Comparison of ENCODE assay signal across 20 cellular contexts in genomic region chr2:31606511-31606910, GRCh38. TPM values are rescaled to one million over a fixed set of nuclear protein-coding genes. Genes with fewer than 3 reads are reported as not detected.
DNase-seq lines count a peak whose midpoint lies in the region; ATAC-seq, FAIRE-seq and TF ChIP-seq lines count a peak whose summit lies in the region.
"Had no signal": no experiment of that assay in that cellular context is flagged by ENCODE, and none has a peak within 500 bp of the region (broad histone marks: within the 10 kb centered on the region; RNA-seq: fewer than 3 reads in every experiment).

No MANE protein-coding gene starts in this region.

- CTCF ChIA-PET in mammary epithelial cell (lab: Charles Lee; ENCODE audit: low non-redundant PET): no interaction called here

- no peaks in the 10 kb centered on the region for H3K4me1 ChIP-seq in mammary epithelial cell (ENCODE audit: insufficient read depth, low read length)
- no peaks in the 10 kb centered on the region for H3K4me1 ChIP-seq in foreskin keratinocyte
- no peaks in the 10 kb centered on the region for H3K4me1 ChIP-seq in pancreas
- H3K4me1 ChIP-seq: BLaER1 treated with 17β-estradiol and CSF1 and Interleukin-3, amounts not matched to agents 10 nM and 100 nM had no signal

- no peaks in the 10 kb centered on the region for H3K36me3 ChIP-seq in MG63
- no peaks in the 10 kb centered on the region for H3K36me3 ChIP-seq in mammary epithelial cell (ENCODE audit: insufficient read depth, low read length)
- H3K36me3 ChIP-seq in pancreas: no peaks in the 10 kb centered on the region
- H3K36me3 ChIP-seq: BLaER1 treated with 17β-estradiol and CSF1 and Interleukin-3, amounts not matched to agents 10 nM and 100 nM had no signal

- H3K9me3 ChIP-seq in MG63 (no peaks in the 10 kb centered on the region), mammary epithelial cell (replicated peaks; ENCODE audit: insufficient read depth, low read length) (no peaks in the 10 kb centered on the region), pancreas (peaks cover 0 to 2% (median 0%) of the 10 kb centered on the region in 4 donors)

- no peak overlapping the region for H3K4me2 ChIP-seq in mammary epithelial cell (ENCODE audit: insufficient read depth, low read depth, low read length)
- H3K4me2 ChIP-seq: BLaER1 treated with 17β-estradiol and CSF1 and Interleukin-3, amounts not matched to agents 10 nM and 100 nM; PC-9 had no signal

- H3K4me3 ChIP-seq in MG63 (no peak overlapping the region), mammary epithelial cell (replicated peaks in 1 of 3; ENCODE audit: insufficient read depth in 1 of 3, low read depth in 2 of 3, low read length in 3 of 3) (no peak overlapping the region), pancreas (no peak overlapping the region)
- H3K4me3 ChIP-seq: BLaER1 treated with 17β-estradiol and CSF1 and Interleukin-3, amounts not matched to agents 10 nM and 100 nM; PC-9 had no signal

- intact Hi-C loops in mammary epithelial cell (cut with micrococcal nuclease): no loop called here
- intact Hi-C loops in pancreas (cut with DNase I): no loop called here
- intact Hi-C loops in Right ventricle myocardium inferior (cut with DNase I): no loop called here

- H4K20me1 ChIP-seq in mammary epithelial cell (ENCODE audit: insufficient read depth, low read length): no peaks in the 10 kb centered on the region
- H4K20me1 ChIP-seq: BLaER1 treated with 17β-estradiol and CSF1 and Interleukin-3, amounts not matched to agents 10 nM and 100 nM had no signal

- TF ChIP-seq CTCF in mammary epithelial cell (conservative IDR thresholded peaks at IDR 0.05 in 1 of 2, IDR thresholded peaks at IDR 0.05 in 1 of 2; ENCODE audit: extremely low read depth in 1 of 2, insufficient read depth in 1 of 2, low read depth in 1 of 2, low read length in 2 of 2) (no peak), foreskin keratinocyte (conservative IDR thresholded peaks at IDR 0.05) (no peak), pancreas (IDR thresholded peaks at IDR 0.05) (no peak)

- no peaks in the 10 kb centered on the region for H3K79me2 ChIP-seq in mammary epithelial cell (ENCODE audit: insufficient read depth, low read length)

- peak; percentile 46 for ATAC-seq in foreskin keratinocyte
- ATAC-seq in pancreas: no peak
- no peak for ATAC-seq in Right ventricle myocardium inferior
- ATAC-seq: CD8-positive, alpha-beta T cell had no signal

- H3K27me3 ChIP-seq in MG63 (no peaks in the 10 kb centered on the region), mammary epithelial cell (ENCODE audit: insufficient read depth, low read length) (no peaks in the 10 kb centered on the region), foreskin keratinocyte (peaks cover 7% of the 10 kb centered on the region), pancreas (no peaks in the 10 kb centered on the region)
- H3K27me3 ChIP-seq: BLaER1 treated with 17β-estradiol and CSF1 and Interleukin-3, amounts not matched to agents 10 nM and 100 nM had no signal

- no peak overlapping the region for H2AFZ ChIP-seq in mammary epithelial cell (ENCODE audit: low read depth, low read length)
- H2AFZ ChIP-seq: PC-9 had no signal

- no peak for FAIRE-seq in pancreas (lab: Jason Lieb, UNC)
- FAIRE-seq: H54, HTR-8/SVneo had no signal

- H3K27ac ChIP-seq in mammary epithelial cell (ENCODE audit: insufficient read depth, low read depth, low read length): no peak overlapping the region
- H3K27ac ChIP-seq in foreskin keratinocyte: no peak overlapping the region
- H3K27ac ChIP-seq in pancreas: no peak overlapping the region
- H3K27ac ChIP-seq: BLaER1 treated with 17β-estradiol and CSF1 and Interleukin-3, amounts not matched to agents 10 nM and 100 nM; HL-60; PC-9 had no signal

- in situ Hi-C loops in mammary epithelial cell (cut with MboI; ENCODE audit: low sequenced_read_pairs in 2 of 2): no loop called here

- BruUV-seq in mammary epithelial cell (replicated peaks; lab: Mats Ljungman, UMichigan): no TSS peak

- no peak overlapping the region for H3K9ac ChIP-seq in mammary epithelial cell (ENCODE audit: insufficient read depth, low read length)
- H3K9ac ChIP-seq: BLaER1 treated with 17β-estradiol and CSF1 and Interleukin-3, amounts not matched to agents 10 nM and 100 nM had no signal

- 62% methylated on average over 3 of the region's 3 CpGs for WGBS in mammary epithelial cell (ENCODE audit: low coverage, missing lambda C conversion rate)
- 59 to 66% methylated on average over 3 of the region's 3 CpGs for WGBS in pancreas, 2 donors

- dilution Hi-C loops in mammary epithelial cell (cut with HindIII; ENCODE audit: low sequenced_read_pairs): no loop called here

- DNase-seq in ELR (ENCODE audit: low read depth): peak; percentile 65
- peak; percentile 8 for DNase-seq in MG63
- peak; percentile 64 for DNase-seq in mammary epithelial cell
- peak; percentile 12 to 44 for DNase-seq in foreskin keratinocyte
- no peak for DNase-seq in pancreas
- no peak for DNase-seq in hippocampal formation (lab: John Stamatoyannopoulos, UW)
- DNase-seq in Right ventricle myocardium inferior (ENCODE audit: missing footprints): no peak
- DNase-seq: CD8-positive, alpha-beta T cell; DMS53; IMR-90; NCI-H1105 treated with DMSO at 0.1 percent for 48 hours; NCI-H187 treated with DMSO at 0.1 percent for 48 hours; NCI-H345; NCI-H524 treated with DMSO at 0.1 percent for 48 hours had no signal

RNA-seq across cellular contexts. Expression of gene SRD5A2, which starts 25.8 kb away (rescaled TPM):
- not detected in 2 replicates for total RNA-seq in MG63 (2014; rRNA removed; shearing (Covaris generic); ENCODE audit: low replicate concordance)
- total RNA-seq in mammary epithelial cell: under 1 TPM in 1 of 2 donors, not detected in 1; under 0.01 TPM
- polyA plus RNA-seq in mammary epithelial cell: not detected
- polyA minus RNA-seq in mammary epithelial cell: not detected
- total RNA-seq in foreskin keratinocyte: not detected in 2 replicates
- not detected in 2 replicates for polyA plus RNA-seq in foreskin keratinocyte
- total RNA-seq in pancreas: not detected
- polyA plus RNA-seq in pancreas: under 1 TPM in 1 of 2 donors, not detected in 1; 0.05 TPM
- not detected for total RNA-seq in Right ventricle myocardium inferior
- total RNA-seq: CD8-positive, alpha-beta T cell; IMR-90; PC-9; SK-MEL-5 had no signal
- polyA plus RNA-seq: IMR-90 had no signal

Comparison
In these comparisons a context has a peak if more than half of its experiments do, and no peak if none do; other contexts are left out.
1. DNase-seq: peak in ELR (single experiment), MG63 (single experiment), mammary epithelial cell (single experiment) and foreskin keratinocyte (2 of 2); none in pancreas (0 of 6), hippocampal formation (0 of 2) and Right ventricle myocardium inferior (single experiment).